9 cellular contexts compared by ENCODE assay signal in genomic region chr3:184582998-184583344, GRCh38. TPM values are rescaled to one million over a fixed set of nuclear protein-coding genes. Genes with fewer than 3 reads are reported as not detected.
DNase-seq lines count a peak whose midpoint lies in the region; ATAC-seq and TF ChIP-seq lines count a peak whose summit lies in the region.
"Had no signal": no experiment of that assay in that cellular context is flagged by ENCODE, and none has a peak within 500 bp of the region (broad histone marks: within the 10 kb centered on the region; RNA-seq: fewer than 3 reads in every experiment).

No MANE protein-coding gene starts in this region.

- peaks cover 19% of the 10 kb centered on the region for H3K27me3 Mint-ChIP-seq in activated naive CD4-positive, alpha-beta T cell treated with anti-CD3 and anti-CD28 coated beads for 36 hours (ENCODE audit: low read depth)
- H3K27me3 Mint-ChIP-seq in nephron (ENCODE audit: low read depth): peaks cover 3% of the 10 kb centered on the region

- peaks cover 3% of the 10 kb centered on the region for H3K4me1 ChIP-seq in upper lobe of right lung

- TF ChIP-seq CTCF in fibroblast of mammary gland (conservative IDR thresholded peaks at IDR 0.05; ENCODE audit: control insufficient read depth, insufficient read depth, low read depth, low read length) (no peak), nephron (IDR thresholded peaks at IDR 0.05; ENCODE audit: unreplicated experiment in 3 of 3) (no peak), upper lobe of right lung (IDR thresholded peaks at IDR 0.05) (no peak)

- H3K9me3 ChIP-seq in upper lobe of right lung: no peaks in the 10 kb centered on the region

- no peaks in the 10 kb centered on the region for H3K9me3 Mint-ChIP-seq in activated naive CD4-positive, alpha-beta T cell treated with anti-CD3 and anti-CD28 coated beads for 36 hours
- H3K9me3 Mint-ChIP-seq in nephron: no peaks in the 10 kb centered on the region

- H3K4me1 Mint-ChIP-seq in activated naive CD4-positive, alpha-beta T cell treated with anti-CD3 and anti-CD28 coated beads for 36 hours (ENCODE audit: low read depth): no peaks in the 10 kb centered on the region
- H3K4me1 Mint-ChIP-seq in nephron: peaks cover 58% of the 10 kb centered on the region

- H3K4me3 ChIP-seq in fibroblast of mammary gland (ENCODE audit: control insufficient read depth, low read depth, low read length) (peak overlapping the region; percentile 58), upper lobe of right lung (peak overlapping the region; percentile 48)

- peak overlapping the region; percentile 66 for H3K27ac ChIP-seq in upper lobe of right lung

- DNase-seq in activated naive CD4-positive, alpha-beta T cell treated with anti-CD3 and anti-CD28 coated beads for 36 hours: no peak
- no peak for DNase-seq in activated naive CD4-positive, alpha-beta T cell treated with Interleukin-2 at 50 U/mL for 16 hours
- DNase-seq in fibroblast of mammary gland (ENCODE audit: low read depth): no peak
- DNase-seq in upper lobe of right lung: no peak
- no peak for DNase-seq in SW480 (ENCODE audit: low spot score)
- DNase-seq: PC-3 had no signal

- intact Hi-C loops in activated naive CD4-positive, alpha-beta T cell treated with anti-CD3 and anti-CD28 coated beads for 36 hours (cut with micrococcal nuclease): no loop called here
- intact Hi-C loops in upper lobe of right lung (cut with DNase I): no loop called here

- CTCF ChIA-PET in activated naive CD4-positive, alpha-beta T cell treated with anti-CD3 and anti-CD28 coated beads for 36 hours (lab: Charles Lee): no interaction called here

- no peak for ATAC-seq in upper lobe of right lung
- no peak for ATAC-seq in HG03095 (IDR thresholded peaks at IDR 0.05; ENCODE audit: unreplicated experiment)
- ATAC-seq in GM21717 (IDR thresholded peaks at IDR 0.05; ENCODE audit: unreplicated experiment): no peak
- ATAC-seq: PC-3 had no signal

- H3K27ac Mint-ChIP-seq in activated naive CD4-positive, alpha-beta T cell treated with anti-CD3 and anti-CD28 coated beads for 36 hours: no peak overlapping the region
- H3K27ac Mint-ChIP-seq in nephron: peak overlapping the region; percentile 96 to 98 (median 97)

- H3K27me3 ChIP-seq in upper lobe of right lung: no peaks in the 10 kb centered on the region

- peak overlapping the region; percentile 2 for H3K4me3 Mint-ChIP-seq in activated naive CD4-positive, alpha-beta T cell treated with anti-CD3 and anti-CD28 coated beads for 36 hours
- peak overlapping the region; percentile 80 to 84 (median 83) for H3K4me3 Mint-ChIP-seq in nephron

- H3K36me3 ChIP-seq in upper lobe of right lung: peaks cover 23% of the 10 kb centered on the region

- H3K36me3 Mint-ChIP-seq in activated naive CD4-positive, alpha-beta T cell treated with anti-CD3 and anti-CD28 coated beads for 36 hours (ENCODE audit: low read depth): no peaks in the 10 kb centered on the region
- H3K36me3 Mint-ChIP-seq in nephron (ENCODE audit: low read depth): peaks cover 39% of the 10 kb centered on the region

RNA-seq across cellular contexts. Expression of gene EPHB3, which starts 21.4 kb away (rescaled TPM):
- not detected for total RNA-seq in activated naive CD4-positive, alpha-beta T cell treated with anti-CD3 and anti-CD28 coated beads for 36 hours
- 7.8 TPM for total RNA-seq in upper lobe of right lung
